8 cellular contexts compared by ENCODE assay signal in the genomic region with DNA sequence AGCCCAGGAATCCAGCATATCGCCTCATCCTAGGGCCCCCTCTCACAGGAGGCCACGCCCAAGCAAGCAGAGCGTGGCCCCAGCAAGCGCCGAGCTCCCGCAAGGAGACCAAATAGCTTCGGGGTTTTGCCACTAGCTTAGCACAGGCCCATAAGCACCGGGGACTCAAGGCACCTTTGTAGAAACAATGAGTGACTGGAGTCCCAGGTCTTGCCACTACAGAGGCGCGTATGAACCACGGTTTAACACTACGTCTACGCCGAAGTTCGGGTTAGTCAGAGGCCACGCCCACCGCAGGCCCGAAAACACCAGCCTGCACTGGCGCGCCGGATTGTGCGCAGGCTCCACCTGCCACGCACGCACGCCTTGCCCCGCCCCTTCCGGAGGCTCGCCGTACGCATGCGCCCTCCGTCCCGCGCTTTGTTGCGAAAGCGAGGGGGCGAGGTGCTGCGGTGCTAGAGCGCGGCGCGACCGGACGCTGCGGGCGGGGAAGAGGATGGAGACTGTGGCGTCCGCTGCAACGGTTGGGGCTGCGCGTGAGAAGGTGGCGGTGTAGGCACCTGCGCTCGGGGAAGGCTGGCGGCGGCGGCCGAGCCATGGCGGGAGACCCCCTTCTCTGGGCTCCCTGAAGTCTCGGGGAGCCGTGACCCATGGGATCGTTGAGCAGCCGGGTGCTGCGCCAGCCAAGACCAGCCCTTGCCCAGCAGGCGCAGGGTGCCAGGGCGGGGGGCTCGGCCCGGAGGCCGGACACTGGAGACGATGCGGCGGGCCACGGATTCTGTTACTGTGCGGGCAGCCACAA. TPM values are rescaled to one million over a fixed set of nuclear protein-coding genes. Genes with fewer than 3 reads are reported as not detected.
DNase-seq lines count a peak whose midpoint lies in the region; ATAC-seq and TF ChIP-seq lines count a peak whose summit lies in the region.

A gene with protein sequence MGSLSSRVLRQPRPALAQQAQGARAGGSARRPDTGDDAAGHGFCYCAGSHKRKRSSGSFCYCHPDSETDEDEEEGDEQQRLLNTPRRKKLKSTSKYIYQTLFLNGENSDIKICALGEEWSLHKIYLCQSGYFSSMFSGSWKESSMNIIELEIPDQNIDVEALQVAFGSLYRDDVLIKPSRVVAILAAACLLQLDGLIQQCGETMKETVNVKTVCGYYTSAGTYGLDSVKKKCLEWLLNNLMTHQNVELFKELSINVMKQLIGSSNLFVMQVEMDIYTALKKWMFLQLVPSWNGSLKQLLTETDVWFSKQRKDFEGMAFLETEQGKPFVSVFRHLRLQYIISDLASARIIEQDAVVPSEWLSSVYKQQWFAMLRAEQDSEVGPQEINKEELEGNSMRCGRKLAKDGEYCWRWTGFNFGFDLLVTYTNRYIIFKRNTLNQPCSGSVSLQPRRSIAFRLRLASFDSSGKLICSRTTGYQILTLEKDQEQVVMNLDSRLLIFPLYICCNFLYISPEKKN (plus strand): TSS at position 418 of the 802 bp plus-strand sequence. CDS start 233 bp downstream, at position 651.

- no peaks in the 10 kb centered on the region for H3K9me2 ChIP-seq in Loucy (replicated peaks; ENCODE audit: low read depth, low read length)

- no peaks in the 10 kb centered on the region for H3K9me3 Mint-ChIP-seq in activated T-helper 2 cell treated with anti-CD3 and anti-CD28 coated beads, Interferon-gamma antibody, Interleukin-2, Interleukin-4, amounts not matched to agents 10 μg/mL and 5 μg/mL and 100 μg/mL, durations not matched to agents 14 hours and 24 hours and 36 hours
- H3K9me3 Mint-ChIP-seq in natural killer cell treated with Interleukin-12 subunit alpha and Interleukin-12 subunit beta and Interleukin-15 and Interleukin-18, amount 100 ng/mL, for 72 hours: no peaks in the 10 kb centered on the region

- peak within 1 kb of the TSS; percentile 23 for H3K27ac ChIP-seq in RWPE2 (ENCODE audit: poor library complexity, severe bottlenecking)

- H3K27me3 ChIP-seq in H7 (ENCODE audit: control insufficient read depth, insufficient read depth, low read length): no peaks in the 10 kb centered on the region
- H3K27me3 ChIP-seq in Loucy (ENCODE audit: insufficient read depth, low read length, poor library complexity, severe bottlenecking): no peaks in the 10 kb centered on the region
- no peaks in the 10 kb centered on the region for H3K27me3 ChIP-seq in RWPE2 (ENCODE audit: insufficient read depth, poor library complexity, severe bottlenecking)

- TF ChIP-seq CTCF in Loucy (conservative IDR thresholded peaks at IDR 0.05; ENCODE audit: low read length) (no peak), RWPE2 (IDR thresholded peaks at IDR 0.05; ENCODE audit: poor library complexity, severe bottlenecking) (no peak), fibroblast of pulmonary artery (IDR thresholded peaks at IDR 0.05; ENCODE audit: low read length, missing control alignments) (no peak)

- peak within 1 kb of the TSS; percentile 84 for H3K4me3 Mint-ChIP-seq in activated T-helper 2 cell treated with anti-CD3 and anti-CD28 coated beads, Interferon-gamma antibody, Interleukin-2, Interleukin-4, amounts not matched to agents 10 μg/mL and 5 μg/mL and 100 μg/mL, durations not matched to agents 14 hours and 24 hours and 36 hours (ENCODE audit: low read depth)
- peak within 1 kb of the TSS; percentile 91 for H3K4me3 Mint-ChIP-seq in natural killer cell treated with Interleukin-12 subunit alpha and Interleukin-12 subunit beta and Interleukin-15 and Interleukin-18, amount 100 ng/mL, for 72 hours

- H3K36me3 Mint-ChIP-seq in activated T-helper 2 cell treated with anti-CD3 and anti-CD28 coated beads, Interferon-gamma antibody, Interleukin-2, Interleukin-4, amounts not matched to agents 10 μg/mL and 5 μg/mL and 100 μg/mL, durations not matched to agents 14 hours and 24 hours and 36 hours (ENCODE audit: low read depth): peaks cover 38% of the 10 kb centered on the region
- H3K36me3 Mint-ChIP-seq in natural killer cell treated with Interleukin-12 subunit alpha and Interleukin-12 subunit beta and Interleukin-15 and Interleukin-18, amount 100 ng/mL, for 72 hours: peaks cover 4% of the 10 kb centered on the region

- no peaks in the 10 kb centered on the region for H3K27me3 Mint-ChIP-seq in activated T-helper 2 cell treated with anti-CD3 and anti-CD28 coated beads, Interferon-gamma antibody, Interleukin-2, Interleukin-4, amounts not matched to agents 10 μg/mL and 5 μg/mL and 100 μg/mL, durations not matched to agents 14 hours and 24 hours and 36 hours (ENCODE audit: low read depth)
- H3K27me3 Mint-ChIP-seq in natural killer cell treated with Interleukin-12 subunit alpha and Interleukin-12 subunit beta and Interleukin-15 and Interleukin-18, amount 100 ng/mL, for 72 hours: no peaks in the 10 kb centered on the region

- peaks cover 40% of the 10 kb centered on the region for H4K20me1 ChIP-seq in Loucy (ENCODE audit: insufficient read depth, low read length, poor library complexity, severe bottlenecking)

- peak within 1 kb of the TSS; percentile 93 for H3K27ac Mint-ChIP-seq in activated T-helper 2 cell treated with anti-CD3 and anti-CD28 coated beads, Interferon-gamma antibody, Interleukin-2, Interleukin-4, amounts not matched to agents 10 μg/mL and 5 μg/mL and 100 μg/mL, durations not matched to agents 14 hours and 24 hours and 36 hours
- peak within 1 kb of the TSS; percentile 88 to 94 for H3K27ac Mint-ChIP-seq in natural killer cell treated with Interleukin-12 subunit alpha and Interleukin-12 subunit beta and Interleukin-15 and Interleukin-18, amount 100 ng/mL, for 72 hours

- peaks cover 59% of the 10 kb centered on the region for H3K4me1 ChIP-seq in Loucy (ENCODE audit: insufficient read depth, low read length, poor library complexity, severe bottlenecking)
- H3K4me1 ChIP-seq in RWPE2 (ENCODE audit: insufficient read depth, poor library complexity, severe bottlenecking): peaks cover 8% of the 10 kb centered on the region

- H3K9me3 ChIP-seq in Loucy (ENCODE audit: insufficient read depth, low read depth, low read length): no peaks in the 10 kb centered on the region
- no peaks in the 10 kb centered on the region for H3K9me3 ChIP-seq in RWPE2 (ENCODE audit: severe bottlenecking)

- peak; percentile 92 for ATAC-seq in RWPE2 (ENCODE audit: low read depth)
- peak; percentile 97 to 98 for ATAC-seq in natural killer cell treated with Interleukin-12 subunit alpha and Interleukin-12 subunit beta and Interleukin-15 and Interleukin-18, amount 100 ng/mL, for 72 hours

- H3K36me3 ChIP-seq in H7 (replicated peaks; ENCODE audit: control insufficient read depth, insufficient read depth, low read length) (no peaks in the 10 kb centered on the region; the same call in 1 of the 2 replicates), Loucy (ENCODE audit: insufficient read depth, low read length) (no peaks in the 10 kb centered on the region), RWPE2 (ENCODE audit: low read depth) (peaks cover 15% of the 10 kb centered on the region)

- peaks cover 49% of the 10 kb centered on the region for H3K79me2 ChIP-seq in Loucy (ENCODE audit: insufficient read depth, low read length)

- H2AFZ ChIP-seq in Loucy (ENCODE audit: low read length): peak within 1 kb of the TSS; percentile 91

- H3K4me3 ChIP-seq in H7 (ENCODE audit: insufficient read depth, low read depth, low read length): peak within 1 kb of the TSS; percentile 93
- H3K4me3 ChIP-seq in Loucy (ENCODE audit: low read length, poor library complexity, severe bottlenecking): peak within 1 kb of the TSS; percentile 76
- H3K4me3 ChIP-seq in RWPE2 (ENCODE audit: severe bottlenecking): peak within 1 kb of the TSS; percentile 73
- H3K4me3 ChIP-seq in fibroblast of pulmonary artery (replicated peaks; ENCODE audit: low read depth, low read length): peak within 1 kb of the TSS; percentile 88

- H3K4me2 ChIP-seq in Loucy (ENCODE audit: low read depth, low read length, poor library complexity, severe bottlenecking): peak within 1 kb of the TSS; percentile 81

- DNase-seq in ELR (ENCODE audit: low read depth): peak; percentile 97
- peak; percentile 93 for DNase-seq in H7
- peak; percentile 94 for DNase-seq in RWPE2 (ENCODE audit: low spot score)
- peak; percentile 99 for DNase-seq in activated T-helper 2 cell treated with anti-CD3 and anti-CD28 coated beads, Interferon-gamma antibody, Interleukin-2, Interleukin-4, amounts not matched to agents 10 μg/mL and 5 μg/mL and 100 μg/mL, durations not matched to agents 14 hours and 24 hours and 36 hours (ENCODE audit: low spot score)
- peak; percentile 97 for DNase-seq in fibroblast of pulmonary artery (ENCODE audit: low read depth)
- DNase-seq in natural killer cell treated with Interleukin-12 subunit alpha and Interleukin-12 subunit beta and Interleukin-15 and Interleukin-18, amount 100 ng/mL, for 72 hours (ENCODE audit: low spot score): peak; percentile 98
- peak; percentile 97 for DNase-seq in stimulated activated naive CD4-positive, alpha-beta T cell treated with Interleukin-2 at 50 U/mL for 16 hours (lab: John Stamatoyannopoulos, UW)

- H3F3A ChIP-seq in Loucy (ENCODE audit: low read depth): no peaks in the 10 kb centered on the region; the same call in 1 of the 2 replicates

- H3K4me1 Mint-ChIP-seq in activated T-helper 2 cell treated with anti-CD3 and anti-CD28 coated beads, Interferon-gamma antibody, Interleukin-2, Interleukin-4, amounts not matched to agents 10 μg/mL and 5 μg/mL and 100 μg/mL, durations not matched to agents 14 hours and 24 hours and 36 hours (ENCODE audit: low read depth): peaks cover 42% of the 10 kb centered on the region
- peaks cover 25 to 33% of the 10 kb centered on the region in 2 donors for H3K4me1 Mint-ChIP-seq in natural killer cell treated with Interleukin-12 subunit alpha and Interleukin-12 subunit beta and Interleukin-15 and Interleukin-18, amount 100 ng/mL, for 72 hours (ENCODE audit: low read depth in 2 of 2)

- peak within 1 kb of the TSS; percentile 79 for H3K9ac ChIP-seq in Loucy (ENCODE audit: low read depth, low read length, poor library complexity, severe bottlenecking)

- intact Hi-C loops in activated T-helper 2 cell treated with anti-CD3 and anti-CD28 coated beads, Interferon-gamma antibody, Interleukin-2, Interleukin-4, amounts not matched to agents 10 μg/mL and 5 μg/mL and 100 μg/mL, durations not matched to agents 14 hours and 24 hours and 36 hours (cut with micrococcal nuclease): loop anchor here (1.0 to 5.0 kb wide), 4 partner anchors 55 to 392 kb away; a partner anchor contains a TSS

RNA-seq across cellular contexts. Expression of the gene that starts here (rescaled TPM):
- total RNA-seq in H7 (2014; rRNA removed; shearing (Covaris generic)): 8.1 and 10.4 TPM in 2 replicates
- total RNA-seq in activated T-helper 2 cell treated with anti-CD3 and anti-CD28 coated beads, Interferon-gamma antibody, Interleukin-2, Interleukin-4, amounts not matched to agents 10 μg/mL and 5 μg/mL and 100 μg/mL, durations not matched to agents 14 hours and 24 hours and 36 hours: 29.2 and 29.3 TPM in 2 replicates
- 10 to 100 TPM; 18.6 to 36.7 TPM for total RNA-seq in natural killer cell treated with Interleukin-12 subunit alpha and Interleukin-12 subunit beta and Interleukin-15 and Interleukin-18, amount 100 ng/mL, for 72 hours

Comparison
In these comparisons a context has a peak if more than half of its experiments do, and no peak if none do; other contexts are left out.
1. Peak in every context shown above with its lines: DNase-seq, ATAC-seq, H3K4me3 ChIP-seq and H3K27ac ChIP-seq.